ENCODE assay signal across 1 cellular context in genomic region chr15:55694652-55695150, GRCh38.
TF ChIP-seq lines count a peak whose summit lies in the region.

No MANE protein-coding gene starts in this region.

TF ChIP-seq in GM12878, 131 proteins besides CTCF, POLR2A, EP300 and RAD21 (continued from another document):
- TF ChIP-seq ATF2 (IDR thresholded peaks at IDR 0.05; ENCODE audit: low read length) (peak; percentile 45), NFIC (IDR thresholded peaks at IDR 0.05; ENCODE audit: low read depth, low read length) (peak; percentile 30; the same call in 1 of the 2 replicates), ETV6 (conservative IDR thresholded peaks at IDR 0.05 in 1 of 2, IDR thresholded peaks at IDR 0.05 in 1 of 2; ENCODE audit: borderline replicate concordance in 1 of 2, low read depth in 1 of 2) (peak in 1 of 2 experiments; percentile 84; a peak in 2 of 4 replicates), CHD2 (IDR thresholded peaks at IDR 0.05; ENCODE audit: borderline replicate concordance, low read depth, low read length) (no peak), MEF2B (IDR thresholded peaks at IDR 0.05; ENCODE audit: partially characterized antibody, poor library complexity, severe bottlenecking) (peak; percentile 22), WRNIP1 (IDR thresholded peaks at IDR 0.05; ENCODE audit: borderline replicate concordance, low read depth, low read length) (no peak)
